9 cellular contexts compared by ENCODE assay signal in the genomic region with DNA sequence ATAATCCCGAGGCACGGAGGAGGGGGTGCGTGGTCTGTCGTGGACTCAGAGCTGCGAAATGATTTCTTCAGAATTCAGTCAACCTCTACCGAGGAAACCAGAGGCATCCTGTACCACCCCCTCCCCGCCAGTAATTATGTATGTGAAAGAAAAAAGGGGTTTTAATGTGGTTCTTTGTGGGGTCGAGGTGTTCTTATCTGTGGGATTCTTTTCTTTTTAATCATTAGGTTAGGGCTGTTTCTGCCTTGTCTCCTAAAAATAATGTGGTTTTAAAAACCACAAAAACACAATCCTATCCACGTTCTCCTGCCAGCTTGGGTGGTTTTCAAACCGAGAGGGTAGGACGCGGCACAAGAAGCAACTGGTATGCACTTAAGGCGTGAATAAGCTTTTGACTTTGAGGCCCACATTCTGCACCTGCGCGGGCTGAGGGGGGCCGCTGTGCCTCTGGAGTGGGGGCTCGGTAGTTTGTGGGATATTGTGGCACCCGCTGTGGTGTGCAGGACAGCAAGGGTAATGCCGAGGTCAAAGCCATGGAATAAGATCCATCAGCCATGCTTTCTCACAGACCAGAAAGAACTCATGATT. TPM values are rescaled to one million over a fixed set of nuclear protein-coding genes. Genes with fewer than 3 reads are reported as not detected.
DNase-seq lines count a peak whose midpoint lies in the region; ATAC-seq and TF ChIP-seq lines count a peak whose summit lies in the region.
"Had no signal": no experiment of that assay in that cellular context is flagged by ENCODE, and none has a peak within 500 bp of the region (broad histone marks: within the 10 kb centered on the region; RNA-seq: fewer than 3 reads in every experiment).

No MANE protein-coding gene starts in this region.

- no peak overlapping the region for H3K27ac Mint-ChIP-seq in memory B cell

- H3K27me3 Mint-ChIP-seq in activated T-cell treated with anti-CD3 and anti-CD28 coated beads, Interleukin-2, amount 50 U/mL, for 4 hours (ENCODE audit: low read depth) = peaks cover 38% of the 10 kb centered on the region
- H3K27me3 Mint-ChIP-seq in memory B cell = peaks cover 15% of the 10 kb centered on the region

- H3K4me3 ChIP-seq in tibial artery = peak overlapping the region; percentile 61 to 67

- no peak for DNase-seq in activated T-cell treated with anti-CD3 and anti-CD28 coated beads, Interleukin-2, amount 50 U/mL, for 4 hours
- DNase-seq in activated T-cell treated with anti-CD3 and anti-CD28 coated beads, Interleukin-2, amount 50 U/mL, for 1 hour = no peak
- DNase-seq in amniotic epithelial cell (ENCODE audit: low read depth) (peak; percentile 88), memory B cell (ENCODE audit: low spot score in 2 of 2) (no peak), tibial artery (no peak), HCEC 1CT (no peak)
- DNase-seq: SW 1271 had no signal

- no peaks in the 10 kb centered on the region for H3K9me3 ChIP-seq in tibial artery

- peak overlapping the region; percentile 67 for H3K4me3 Mint-ChIP-seq in activated T-cell treated with anti-CD3 and anti-CD28 coated beads, Interleukin-2, amount 50 U/mL, for 4 hours
- peak overlapping the region; percentile 63 for H3K4me3 Mint-ChIP-seq in memory B cell

- no peaks in the 10 kb centered on the region for H3K36me3 ChIP-seq in tibial artery

- no peaks in the 10 kb centered on the region for H3K27me3 ChIP-seq in tibial artery

- H3K4me1 Mint-ChIP-seq in activated T-cell treated with anti-CD3 and anti-CD28 coated beads, Interleukin-2, amount 50 U/mL, for 4 hours (ENCODE audit: low read depth) = peaks cover 14% of the 10 kb centered on the region
- H3K4me1 Mint-ChIP-seq in memory B cell = peaks cover 7% of the 10 kb centered on the region

- peak overlapping the region; percentile 20 to 68 for H3K27ac ChIP-seq in tibial artery

- peak; percentile 59 to 69 for ATAC-seq in activated T-cell treated with anti-CD3 and anti-CD28 coated beads, Interleukin-2, amount 50 U/mL, for 4 hours
- ATAC-seq in memory B cell (ENCODE audit: low read depth) = no peak
- no peak for ATAC-seq in GM18517 (IDR thresholded peaks at IDR 0.05; ENCODE audit: unreplicated experiment)
- no peak for ATAC-seq in HG03457 (IDR thresholded peaks at IDR 0.05; ENCODE audit: unreplicated experiment)

- no peaks in the 10 kb centered on the region for H3K36me3 Mint-ChIP-seq in activated T-cell treated with anti-CD3 and anti-CD28 coated beads, Interleukin-2, amount 50 U/mL, for 4 hours (ENCODE audit: insufficient read depth)
- no peaks in the 10 kb centered on the region for H3K36me3 Mint-ChIP-seq in memory B cell

- intact Hi-C loops in tibial artery (cut with DNase I; ENCODE audit: low total_unique reads) = no loop called here

- peaks cover 0 to 17% (median 12%) of the 10 kb centered on the region in 4 donors for H3K4me1 ChIP-seq in tibial artery

- TF ChIP-seq CTCF in tibial artery (IDR thresholded peaks at IDR 0.05) = no peak

- no peaks in the 10 kb centered on the region for H3K9me3 Mint-ChIP-seq in activated T-cell treated with anti-CD3 and anti-CD28 coated beads, Interleukin-2, amount 50 U/mL, for 4 hours
- H3K9me3 Mint-ChIP-seq in memory B cell = no peaks in the 10 kb centered on the region

RNA-seq across cellular contexts. Expression of a gene that starts 1.0 kb away (rescaled TPM):
- under 1 TPM; 0.28 to 0.58 (median 0.54) TPM for total RNA-seq in activated T-cell treated with anti-CD3 and anti-CD28 coated beads, Interleukin-2, amount 50 U/mL, for 4 hours

Comparison
In these comparisons a context has a peak if more than half of its experiments do, and no peak if none do; other contexts are left out.
1. ATAC-seq: peak in activated T-cell treated with anti-CD3 and anti-CD28 coated beads, Interleukin-2, amount 50 U/mL, for 4 hours (2 of 2); none in memory B cell (single experiment), GM18517 (single experiment) and HG03457 (single experiment).